In genomic region chr14:89373185-89373584, GRCh38 we compare ENCODE assay signal across 23 cellular contexts. TPM values are rescaled to one million over a fixed set of nuclear protein-coding genes. Genes with fewer than 3 reads are reported as not detected.
DNase-seq lines count a peak whose midpoint lies in the region; ATAC-seq and TF ChIP-seq lines count a peak whose summit lies in the region.
"Had no signal": no experiment of that assay in that cellular context is flagged by ENCODE, and none has a peak within 500 bp of the region (broad histone marks: within the 10 kb centered on the region; RNA-seq: fewer than 3 reads in every experiment).

No MANE protein-coding gene starts in this region.

- no peak for DNase-seq in activated naive CD4-positive, alpha-beta T cell treated with anti-CD3 and anti-CD28 coated beads for 36 hours
- DNase-seq in activated naive CD4-positive, alpha-beta T cell treated with anti-CD3 and anti-CD28 coated beads, Interleukin-2, amount 50 U/mL, for 72 hours (ENCODE audit: low spot score in 2 of 2): no peak
- DNase-seq in RWPE1 (ENCODE audit: low spot score) (peak; percentile 13), epithelial cell of esophagus (ENCODE audit: low read depth) (peak; percentile 67), NCI-H2227 treated with DMSO at 0.1 percent for 48 hours (lab: John Stamatoyannopoulos, UW) (no peak), GM19240 (ENCODE audit: insufficient read length, low spot score) (no peak)
- no peak for DNase-seq in stimulated activated effector memory CD8-positive, alpha-beta T cell treated with anti-CD3 and anti-CD28 coated beads, Interleukin-12 subunit alpha, Interleukin-12 subunit beta, amount 100 ng/mL, for 72 hours (ENCODE audit: low spot score in 2 of 2)
- DNase-seq: activated naive CD4-positive, alpha-beta T cell; activated T-cell treated with anti-CD3 and anti-CD28 coated beads, Interleukin-2, amount 50 U/mL, for 4 hours; AML-193; Caco-2; DMS79; mesenchymal stem cell; NCI-H1105; NCI-H2029; NCI-H226; PC-3; SHP77 treated with DMSO at 0.1 percent for 48 hours; small intestine; stimulated activated CD4-positive, alpha-beta T cell treated with anti-CD3 and anti-CD28 coated beads, Interleukin-1b, Interleukin-23, amount 100 ng/mL, for 48 hours; T-helper 1 cell had no signal

- H3K27me3 Mint-ChIP-seq in activated naive CD4-positive, alpha-beta T cell treated with anti-CD3 and anti-CD28 coated beads for 36 hours (ENCODE audit: low read depth): no peaks in the 10 kb centered on the region

- H3K4me1 Mint-ChIP-seq in activated naive CD4-positive, alpha-beta T cell treated with anti-CD3 and anti-CD28 coated beads for 36 hours (ENCODE audit: low read depth): peaks cover 77% of the 10 kb centered on the region
- peaks cover 61% of the 10 kb centered on the region for H3K4me1 Mint-ChIP-seq in stimulated activated effector memory CD8-positive, alpha-beta T cell treated with anti-CD3 and anti-CD28 coated beads, Interleukin-12 subunit alpha, Interleukin-12 subunit beta, amount 100 ng/mL, for 72 hours

- no peak overlapping the region for H3K4me3 Mint-ChIP-seq in activated naive CD4-positive, alpha-beta T cell treated with anti-CD3 and anti-CD28 coated beads for 36 hours
- H3K4me3 Mint-ChIP-seq in stimulated activated effector memory CD8-positive, alpha-beta T cell treated with anti-CD3 and anti-CD28 coated beads, Interleukin-12 subunit alpha, Interleukin-12 subunit beta, amount 100 ng/mL, for 72 hours: no peak overlapping the region
- H3K4me3 Mint-ChIP-seq: activated T-cell treated with anti-CD3 and anti-CD28 coated beads, Interleukin-2, amount 50 U/mL, for 4 hours had no signal

- no peak for ATAC-seq in activated naive CD4-positive, alpha-beta T cell treated with anti-CD3 and anti-CD28 coated beads, Interleukin-2, amount 50 U/mL, for 72 hours
- ATAC-seq in stimulated activated effector memory CD8-positive, alpha-beta T cell treated with anti-CD3 and anti-CD28 coated beads, Interleukin-12 subunit alpha, Interleukin-12 subunit beta, amount 100 ng/mL, for 72 hours: no peak
- no peak for ATAC-seq in HG02678 (IDR thresholded peaks at IDR 0.05; ENCODE audit: unreplicated experiment)
- ATAC-seq: activated T-cell treated with anti-CD3 and anti-CD28 coated beads, Interleukin-2, amount 50 U/mL, for 4 hours; PC-3 had no signal

- intact Hi-C loops in activated naive CD4-positive, alpha-beta T cell treated with anti-CD3 and anti-CD28 coated beads for 36 hours (cut with micrococcal nuclease): no loop called here

- H3K27ac Mint-ChIP-seq in activated naive CD4-positive, alpha-beta T cell treated with anti-CD3 and anti-CD28 coated beads for 36 hours: peak overlapping the region; percentile 13
- H3K27ac Mint-ChIP-seq in activated naive CD4-positive, alpha-beta T cell treated with anti-CD3 and anti-CD28 coated beads, Interleukin-2, amount 50 U/mL, for 72 hours: no peak overlapping the region
- peak overlapping the region; percentile 60 for H3K27ac Mint-ChIP-seq in stimulated activated effector memory CD8-positive, alpha-beta T cell treated with anti-CD3 and anti-CD28 coated beads, Interleukin-12 subunit alpha, Interleukin-12 subunit beta, amount 100 ng/mL, for 72 hours

- TF ChIP-seq CTCF in RWPE1 (conservative IDR thresholded peaks at IDR 0.05; ENCODE audit: low read depth) (no peak), epithelial cell of esophagus (IDR thresholded peaks at IDR 0.05; ENCODE audit: insufficient read depth, low read depth, low read length, missing control alignments) (no peak)

- no peak overlapping the region for H3K4me3 ChIP-seq in epithelial cell of esophagus (ENCODE audit: low read length)
- H3K4me3 ChIP-seq: cardiac muscle cell had no signal

- peaks cover 30% of the 10 kb centered on the region for H3K36me3 Mint-ChIP-seq in activated naive CD4-positive, alpha-beta T cell treated with anti-CD3 and anti-CD28 coated beads for 36 hours (ENCODE audit: low read depth)
- H3K36me3 Mint-ChIP-seq in activated naive CD4-positive, alpha-beta T cell treated with anti-CD3 and anti-CD28 coated beads, Interleukin-2, amount 50 U/mL, for 72 hours: peaks cover 13 to 75% of the 10 kb centered on the region in 2 donors
- peaks cover 17% of the 10 kb centered on the region for H3K36me3 Mint-ChIP-seq in stimulated activated effector memory CD8-positive, alpha-beta T cell treated with anti-CD3 and anti-CD28 coated beads, Interleukin-12 subunit alpha, Interleukin-12 subunit beta, amount 100 ng/mL, for 72 hours

- POLR2A ChIA-PET in RWPE1 (lab: Yijun Ruan, JAX; ENCODE audit: low non-redundant PET): no interaction called here

- peaks cover 13% of the 10 kb centered on the region for H3K9me3 Mint-ChIP-seq in activated naive CD4-positive, alpha-beta T cell treated with anti-CD3 and anti-CD28 coated beads for 36 hours
- peaks cover 0 to 3% of the 10 kb centered on the region in 2 donors for H3K9me3 Mint-ChIP-seq in activated naive CD4-positive, alpha-beta T cell treated with anti-CD3 and anti-CD28 coated beads, Interleukin-2, amount 50 U/mL, for 72 hours
- no peaks in the 10 kb centered on the region for H3K9me3 Mint-ChIP-seq in stimulated activated effector memory CD8-positive, alpha-beta T cell treated with anti-CD3 and anti-CD28 coated beads, Interleukin-12 subunit alpha, Interleukin-12 subunit beta, amount 100 ng/mL, for 72 hours

- CTCF ChIA-PET in activated naive CD4-positive, alpha-beta T cell treated with anti-CD3 and anti-CD28 coated beads for 36 hours (lab: Charles Lee): interaction anchor here (0.7 to 0.9 kb wide), 2 partner anchors 13 to 505 kb away, joined by 3 read pairs; no protein-coding TSS in a partner anchor
- CTCF ChIA-PET in RWPE1 (lab: Yijun Ruan, JAX): no interaction called here

- peak overlapping the region; percentile 35; the same call in 1 of the 2 replicates for H3K27ac ChIP-seq in RWPE1
- H3K27ac ChIP-seq: cardiac muscle cell had no signal

RNA-seq across cellular contexts. Expression of gene FOXN3, which starts 43.8 kb away (rescaled TPM):
- 10 to 100 TPM; 64.6 to 65.0 TPM for total RNA-seq in activated naive CD4-positive, alpha-beta T cell treated with anti-CD3 and anti-CD28 coated beads for 36 hours
- 100 to 1,000 TPM in 1 of 2 donors, 10 to 100 TPM in 1; 75.3 to 104 TPM for total RNA-seq in activated naive CD4-positive, alpha-beta T cell treated with anti-CD3 and anti-CD28 coated beads, Interleukin-2, amount 50 U/mL, for 72 hours

Comparison
In these comparisons a context has a peak if more than half of its experiments do, and no peak if none do; other contexts are left out.
1. H3K27ac Mint-ChIP-seq: peak in activated naive CD4-positive, alpha-beta T cell treated with anti-CD3 and anti-CD28 coated beads for 36 hours (single experiment) and stimulated activated effector memory CD8-positive, alpha-beta T cell treated with anti-CD3 and anti-CD28 coated beads, Interleukin-12 subunit alpha, Interleukin-12 subunit beta, amount 100 ng/mL, for 72 hours (single experiment); none in activated naive CD4-positive, alpha-beta T cell treated with anti-CD3 and anti-CD28 coated beads, Interleukin-2, amount 50 U/mL, for 72 hours (0 of 2).
2. DNase-seq: peak in RWPE1 (single experiment) and epithelial cell of esophagus (single experiment); none in activated naive CD4-positive, alpha-beta T cell treated with anti-CD3 and anti-CD28 coated beads for 36 hours (single experiment), activated naive CD4-positive, alpha-beta T cell treated with anti-CD3 and anti-CD28 coated beads, Interleukin-2, amount 50 U/mL, for 72 hours (0 of 2), stimulated activated effector memory CD8-positive, alpha-beta T cell treated with anti-CD3 and anti-CD28 coated beads, Interleukin-12 subunit alpha, Interleukin-12 subunit beta, amount 100 ng/mL, for 72 hours (0 of 2), NCI-H2227 treated with DMSO at 0.1 percent for 48 hours (single experiment) and GM19240 (single experiment).